ENCODE assay signal across 9 cellular contexts in genomic region chr9:2559212-2560152, GRCh38.
DNase-seq lines count a peak whose midpoint lies in the region; ATAC-seq and TF ChIP-seq lines count a peak whose summit lies in the region.
"Had no signal": no experiment of that assay in that cellular context is flagged by ENCODE, and none has a peak within 500 bp of the region (broad histone marks: within the 10 kb centered on the region; RNA-seq: fewer than 3 reads in every experiment).

No MANE protein-coding gene starts in this region.

- no peak overlapping the region for H3K27ac Mint-ChIP-seq in CD8-positive, alpha-beta T cell

- no peaks in the 10 kb centered on the region for H3K4me1 Mint-ChIP-seq in CD8-positive, alpha-beta T cell (ENCODE audit: low read depth)

- WGBS in ovary, 3 donors, result 7 to 12% (median 7%) methylated on average over 5 of the region's 5 CpGs

- DNase-seq in Ammon's horn (ENCODE audit: low spot score) (peak; percentile 76), Peyer's patch (peak in 2 of 3 donors; percentile 16 to 56), fibroblast of pulmonary artery (ENCODE audit: low read depth) (peak; percentile 97), ovary (peak; percentile 81 to 92 (median 91)), NCI-H1048 (lab: John Stamatoyannopoulos, UW) (no peak)
- no peak for DNase-seq in stimulated activated naive CD4-positive, alpha-beta T cell treated with Interleukin-2 at 50 U/mL for 16 hours (lab: John Stamatoyannopoulos, UW)
- DNase-seq in CD8-positive, alpha-beta T cell, result no peak
- DNase-seq: activated gamma-delta T cell treated with Interleukin-2 at 50 U/mL for 16 hours had no signal

- TF ChIP-seq POLR2A in Peyer's patch (IDR thresholded peaks at IDR 0.05) (no peak), ovary (IDR thresholded peaks at IDR 0.05) (no peak)

- H3K27me3 Mint-ChIP-seq in CD8-positive, alpha-beta T cell (ENCODE audit: low read depth), result no peaks in the 10 kb centered on the region

- TF ChIP-seq CTCF in Peyer's patch (IDR thresholded peaks at IDR 0.05) (no peak), fibroblast of pulmonary artery (IDR thresholded peaks at IDR 0.05; ENCODE audit: low read length, missing control alignments) (no peak), ovary (IDR thresholded peaks at IDR 0.05) (no peak)
- TF ChIP-seq CTCF in CD8-positive, alpha-beta T cell (IDR thresholded peaks at IDR 0.05), result no peak

- POLR2A ChIA-PET in CD8-positive, alpha-beta T cell (lab: Charles Lee), result no interaction called here

- H3K4me3 ChIP-seq in Peyer's patch (no peak overlapping the region), fibroblast of pulmonary artery (replicated peaks; ENCODE audit: low read depth, low read length) (no peak overlapping the region), ovary (no peak overlapping the region)
- no peak overlapping the region for H3K4me3 ChIP-seq in CD8-positive, alpha-beta T cell (ENCODE audit: low read depth, low read length)

- no peak for TF ChIP-seq EP300 in ovary (IDR thresholded peaks at IDR 0.05)

- no peak for ATAC-seq in CD8-positive, alpha-beta T cell
- ATAC-seq in GM21528 (IDR thresholded peaks at IDR 0.05; ENCODE audit: low FRiP score, unreplicated experiment), result no peak

- H3K27me3 ChIP-seq in Peyer's patch (no peaks in the 10 kb centered on the region), ovary (no peaks in the 10 kb centered on the region)
- H3K27me3 ChIP-seq in CD8-positive, alpha-beta T cell (ENCODE audit: insufficient read depth, low read length), result no peaks in the 10 kb centered on the region

- H3K36me3 ChIP-seq in Peyer's patch (no peaks in the 10 kb centered on the region), ovary (no peaks in the 10 kb centered on the region)
- no peaks in the 10 kb centered on the region for H3K36me3 ChIP-seq in CD8-positive, alpha-beta T cell (ENCODE audit: insufficient read depth, low read length)

- no peak overlapping the region for H3K27ac ChIP-seq in Peyer's patch
- H3K27ac ChIP-seq in ovary, result peak overlapping the region; percentile 62 to 78
- H3K27ac ChIP-seq in CD8-positive, alpha-beta T cell (ENCODE audit: low read depth, low read length), result no peak overlapping the region

- peaks cover 5% of the 10 kb centered on the region for H3K9me3 Mint-ChIP-seq in CD8-positive, alpha-beta T cell

- no peaks in the 10 kb centered on the region for H3K36me3 Mint-ChIP-seq in CD8-positive, alpha-beta T cell

- H3K4me3 Mint-ChIP-seq in CD8-positive, alpha-beta T cell, result no peak overlapping the region

- intact Hi-C loops in ovary (cut with DNase I), result no loop called here
- intact Hi-C loops in CD8-positive, alpha-beta T cell (cut with DNase I, micrococcal nuclease), result no loop called here

- H3K9me3 ChIP-seq in Peyer's patch (no peaks in the 10 kb centered on the region), ovary (no peaks in the 10 kb centered on the region)
- H3K9me3 ChIP-seq in CD8-positive, alpha-beta T cell (ENCODE audit: low read length), result no peaks in the 10 kb centered on the region

- CTCF ChIA-PET in CD8-positive, alpha-beta T cell (lab: Charles Lee), result no interaction called here

- H3K4me1 ChIP-seq in Peyer's patch, result no peaks in the 10 kb centered on the region
- H3K4me1 ChIP-seq in ovary (ENCODE audit: insufficient read depth), result peaks cover 12% of the 10 kb centered on the region
- no peaks in the 10 kb centered on the region for H3K4me1 ChIP-seq in CD8-positive, alpha-beta T cell (ENCODE audit: insufficient read depth, low read length)

Comparison
In these comparisons a context has a peak if more than half of its experiments do, and no peak if none do; other contexts are left out.
1. DNase-seq: peak in Ammon's horn (single experiment), Peyer's patch (2 of 3), fibroblast of pulmonary artery (single experiment) and ovary (5 of 5); none in NCI-H1048 (single experiment), stimulated activated naive CD4-positive, alpha-beta T cell treated with Interleukin-2 at 50 U/mL for 16 hours (single experiment) and CD8-positive, alpha-beta T cell (0 of 7).
2. H3K27ac ChIP-seq: peak in ovary (2 of 2); none in Peyer's patch (0 of 4) and CD8-positive, alpha-beta T cell (single experiment).